Comparison of ENCODE assay signal across 33 cellular contexts in genomic region chr11:36104660-36104992, GRCh38.
DNase-seq lines count a peak whose midpoint lies in the region; ATAC-seq, FAIRE-seq and TF ChIP-seq lines count a peak whose summit lies in the region.
"Had no signal": no experiment of that assay in that cellular context is flagged by ENCODE, and none has a peak within 500 bp of the region (broad histone marks: within the 10 kb centered on the region; RNA-seq: fewer than 3 reads in every experiment).

No MANE protein-coding gene starts in this region.

- H3K9me3 Mint-ChIP-seq in endothelial cell (ENCODE audit: unreplicated experiment) (no peaks in the 10 kb centered on the region), nephron progenitor cell (no peaks in the 10 kb centered on the region)
- H3K9me3 Mint-ChIP-seq: activated CD8-positive, alpha-beta T cell treated with anti-CD3 and anti-CD28 coated beads for 36 hours; activated naive CD4-positive, alpha-beta T cell treated with anti-CD3 and anti-CD28 coated beads for 36 hours; effector memory CD8-positive, alpha-beta T cell; stimulated activated naive CD8-positive, alpha-beta T cell treated with anti-CD3 and anti-CD28 coated beads, Interleukin-15, Interleukin-2, amounts not matched to agents 100 ng/mL and 50 ng/mL, for 24 hours; T-helper 2 cell treated with Interferon-gamma antibody and Interleukin-4, amounts not matched to agents 5 μg/mL and 100 μg/mL, for 36 hours had no signal

- H3K4me3 Mint-ChIP-seq in endothelial cell (ENCODE audit: unreplicated experiment), result peak overlapping the region; percentile 68
- H3K4me3 Mint-ChIP-seq in nephron progenitor cell, result no peak overlapping the region
- H3K4me3 Mint-ChIP-seq: activated CD8-positive, alpha-beta T cell treated with anti-CD3 and anti-CD28 coated beads for 36 hours; activated naive CD4-positive, alpha-beta T cell treated with anti-CD3 and anti-CD28 coated beads for 36 hours; effector memory CD8-positive, alpha-beta T cell; stimulated activated naive CD8-positive, alpha-beta T cell treated with anti-CD3 and anti-CD28 coated beads, Interleukin-15, Interleukin-2, amounts not matched to agents 100 ng/mL and 50 ng/mL, for 24 hours; T-helper 2 cell treated with Interferon-gamma antibody and Interleukin-4, amounts not matched to agents 5 μg/mL and 100 μg/mL, for 36 hours had no signal

- H3K36me3 Mint-ChIP-seq in endothelial cell (ENCODE audit: low read depth, unreplicated experiment), result peaks cover 23% of the 10 kb centered on the region
- H3K36me3 Mint-ChIP-seq in nephron progenitor cell (ENCODE audit: low read depth), result peaks cover 84% of the 10 kb centered on the region

- H3K4me1 ChIP-seq in heart right ventricle (peaks cover 0 to 21% (median 13%) of the 10 kb centered on the region in 9 donors), right cardiac atrium (ENCODE audit: control insufficient read depth, insufficient read depth, low read length) (peaks cover 5% of the 10 kb centered on the region), pancreas (no peaks in the 10 kb centered on the region)
- H3K4me1 ChIP-seq: A549, colonic mucosa, right lobe of liver, vagina had no signal

- H3K27me3 ChIP-seq in heart right ventricle (peaks cover 0 to 28% (median 15%) of the 10 kb centered on the region in 7 donors), right cardiac atrium (ENCODE audit: control insufficient read depth, insufficient read depth) (no peaks in the 10 kb centered on the region), pancreas (no peaks in the 10 kb centered on the region), dorsolateral prefrontal cortex (no peaks in the 10 kb centered on the region)
- H3K27me3 ChIP-seq: cardiac muscle cell, colonic mucosa, right lobe of liver, testis, vagina had no signal

- H3K9me3 ChIP-seq in heart right ventricle (peaks cover 0 to 4% (median 0%) of the 10 kb centered on the region in 11 donors), right cardiac atrium (ENCODE audit: control insufficient read depth, low read length) (peaks cover 2% of the 10 kb centered on the region), pancreas (no peaks in the 10 kb centered on the region)
- H3K9me3 ChIP-seq: A549, colonic mucosa, lower lobe of right lung, mucosa of descending colon, right lobe of liver, testis, vagina had no signal

- intact Hi-C loops in heart right ventricle (cut with DNase I) (no loop called here), right cardiac atrium (cut with DNase I) (no loop called here), pancreas (cut with DNase I) (no loop called here), dorsolateral prefrontal cortex (cut with DNase I) (no loop called here)

- H3K27ac Mint-ChIP-seq in endothelial cell (ENCODE audit: unreplicated experiment) (peak overlapping the region; percentile 64), nephron progenitor cell (peak overlapping the region; percentile 33)
- H3K27ac Mint-ChIP-seq: activated CD8-positive, alpha-beta T cell treated with anti-CD3 and anti-CD28 coated beads for 36 hours; activated naive CD4-positive, alpha-beta T cell treated with anti-CD3 and anti-CD28 coated beads for 36 hours; effector memory CD8-positive, alpha-beta T cell; stimulated activated naive CD8-positive, alpha-beta T cell treated with anti-CD3 and anti-CD28 coated beads, Interleukin-15, Interleukin-2, amounts not matched to agents 100 ng/mL and 50 ng/mL, for 24 hours; T-helper 2 cell treated with Interferon-gamma antibody and Interleukin-4, amounts not matched to agents 5 μg/mL and 100 μg/mL, for 36 hours had no signal

- ATAC-seq in heart right ventricle, result peak; percentile 15 to 62 (median 46)
- no peak for ATAC-seq in right cardiac atrium
- ATAC-seq in pancreas, result no peak
- ATAC-seq in HG03571 (IDR thresholded peaks at IDR 0.05; ENCODE audit: unreplicated experiment), result no peak
- ATAC-seq in HG03280 (IDR thresholded peaks at IDR 0.05; ENCODE audit: unreplicated experiment), result no peak
- ATAC-seq: A549; activated CD8-positive, alpha-beta T cell treated with anti-CD3 and anti-CD28 coated beads for 36 hours; effector memory CD8-positive, alpha-beta T cell; esophagus mucosa; mucosa of descending colon; Panc1 had no signal

- no peak for DNase-seq in heart right ventricle
- no peak for DNase-seq in right cardiac atrium
- no peak for DNase-seq in endothelial cell (ENCODE audit: low spot score)
- DNase-seq in nephron progenitor cell, result no peak
- DNase-seq in pancreas, result no peak
- no peak for DNase-seq in dorsolateral prefrontal cortex
- DNase-seq: activated CD8-positive, alpha-beta memory T cell treated with anti-CD3 and anti-CD28 coated beads, Interleukin-2, amount 50 U/mL, for 48 hours; activated CD8-positive, alpha-beta T cell treated with anti-CD3 and anti-CD28 coated beads for 36 hours; activated naive CD4-positive, alpha-beta T cell treated with anti-CD3 and anti-CD28 coated beads for 36 hours; Calu3; colonic mucosa; effector memory CD8-positive, alpha-beta T cell; glutamatergic neuron; lower lobe of right lung; mucosa of descending colon; NCI-H1048; NCI-H1694; posterior cingulate gyrus; right lobe of liver; SIG-M5; stimulated activated CD8-positive, alpha-beta memory T cell treated with anti-CD3 and anti-CD28 coated beads, Interleukin-4, amount 100 ng/mL, for 48 hours had no signal

- no peak for FAIRE-seq in pancreas (lab: Jason Lieb, UNC)
- FAIRE-seq: A549, H54, keratinocyte had no signal

- TF ChIP-seq CTCF in heart right ventricle (IDR thresholded peaks at IDR 0.05), result no peak
- no peak for TF ChIP-seq CTCF in endothelial cell (IDR thresholded peaks at IDR 0.05; ENCODE audit: unreplicated experiment)
- no peak for TF ChIP-seq CTCF in nephron progenitor cell (IDR thresholded peaks at IDR 0.05)
- TF ChIP-seq CTCF in pancreas (IDR thresholded peaks at IDR 0.05), result no peak
- no peak for TF ChIP-seq CTCF in dorsolateral prefrontal cortex (IDR thresholded peaks at IDR 0.05 in 54 of 56, conservative IDR thresholded peaks at IDR 0.05 in 2 of 56; ENCODE audit: low read depth in 1 of 56, partially characterized antibody in 56 of 56)

- H3K27ac ChIP-seq in heart right ventricle, result no peak overlapping the region
- no peak overlapping the region for H3K27ac ChIP-seq in right cardiac atrium (ENCODE audit: low read length)
- no peak overlapping the region for H3K27ac ChIP-seq in pancreas
- peak overlapping the region in 3 of 59 donors; percentile 6 to 20 (median 15) for H3K27ac ChIP-seq in dorsolateral prefrontal cortex
- H3K27ac ChIP-seq: A549, cardiac muscle cell, colonic mucosa, lower lobe of right lung, right lobe of liver, testis, vagina had no signal

- 31 to 35% methylated on average over 4 of the region's 4 CpGs for WGBS in heart right ventricle, 2 donors
- 29% methylated on average over 4 of the region's 4 CpGs for WGBS in right cardiac atrium
- 77 to 82% methylated on average over 4 of the region's 4 CpGs for WGBS in pancreas, 2 donors

- H3K4me3 ChIP-seq in heart right ventricle (no peak overlapping the region), right cardiac atrium (ENCODE audit: low read length) (no peak overlapping the region), pancreas (no peak overlapping the region), dorsolateral prefrontal cortex (no peak overlapping the region)
- H3K4me3 ChIP-seq: A549, cardiac muscle cell, colonic mucosa, lower lobe of right lung, mucosa of descending colon, right lobe of liver, testis, vagina had no signal

- peaks cover 26% of the 10 kb centered on the region for H3K4me1 Mint-ChIP-seq in endothelial cell (ENCODE audit: unreplicated experiment)
- H3K4me1 Mint-ChIP-seq in nephron progenitor cell, result peaks cover 24% of the 10 kb centered on the region

- peaks cover 0 to 15% (median 0%) of the 10 kb centered on the region in 9 donors for H3K36me3 ChIP-seq in heart right ventricle
- no peaks in the 10 kb centered on the region for H3K36me3 ChIP-seq in pancreas
- H3K36me3 ChIP-seq: cardiac muscle cell, colonic mucosa, lower lobe of right lung, right lobe of liver, vagina had no signal

- peaks cover 9% of the 10 kb centered on the region for H3K27me3 Mint-ChIP-seq in endothelial cell (ENCODE audit: unreplicated experiment)
- H3K27me3 Mint-ChIP-seq in nephron progenitor cell (ENCODE audit: low read depth, poor library complexity), result peaks cover 5% of the 10 kb centered on the region
- H3K27me3 Mint-ChIP-seq: activated CD8-positive, alpha-beta T cell treated with anti-CD3 and anti-CD28 coated beads for 36 hours; stimulated activated naive CD8-positive, alpha-beta T cell treated with anti-CD3 and anti-CD28 coated beads, Interleukin-15, Interleukin-2, amounts not matched to agents 100 ng/mL and 50 ng/mL, for 24 hours had no signal

Comparison
In these comparisons a context has a peak if more than half of its experiments do, and no peak if none do; other contexts are left out.
1. ATAC-seq: peak in heart right ventricle (8 of 8); none in right cardiac atrium (0 of 2), pancreas (0 of 4), HG03571 (single experiment) and HG03280 (single experiment).